Comparison of ENCODE assay signal across 8 cellular contexts in the genomic region with DNA sequence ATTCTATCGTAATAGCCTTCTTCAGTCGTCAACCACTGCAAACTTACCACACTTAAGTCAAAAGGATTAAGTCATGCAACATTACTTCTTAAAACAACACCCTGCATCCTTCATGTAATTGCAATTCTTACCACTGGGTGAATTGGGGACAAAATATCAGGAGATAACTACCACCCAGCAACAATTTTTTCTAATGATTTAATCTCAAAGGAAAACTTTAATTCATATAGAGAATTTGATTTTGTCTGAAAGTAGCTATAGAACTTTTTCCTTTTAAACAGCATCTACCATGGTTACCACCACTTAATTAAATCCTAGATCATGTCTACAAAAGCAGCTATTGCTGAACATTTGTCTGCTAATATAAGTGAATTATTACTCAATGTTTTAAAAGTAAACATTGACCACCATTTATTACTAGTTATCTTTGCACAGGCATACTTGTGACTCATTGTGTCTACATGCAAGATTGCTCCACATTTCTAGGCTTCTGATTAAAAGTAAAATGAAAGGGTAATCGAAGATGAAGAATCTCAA. TPM values are rescaled to one million over a fixed set of nuclear protein-coding genes. Genes with fewer than 3 reads are reported as not detected.
DNase-seq lines count a peak whose midpoint lies in the region; ATAC-seq and TF ChIP-seq lines count a peak whose summit lies in the region.
"Had no signal": no experiment of that assay in that cellular context is flagged by ENCODE, and none has a peak within 500 bp of the region (broad histone marks: within the 10 kb centered on the region; RNA-seq: fewer than 3 reads in every experiment).

No MANE protein-coding gene starts in this region.

- H3K4me1 ChIP-seq in PC-3 (ENCODE audit: insufficient read depth, low read length) (peaks cover 39% of the 10 kb centered on the region), smooth muscle cell (ENCODE audit: low read depth) (peaks cover 30% of the 10 kb centered on the region)

- peak; percentile 49 for ATAC-seq in GM18511 (IDR thresholded peaks at IDR 0.05; ENCODE audit: unreplicated experiment)
- peak; percentile 96 for ATAC-seq in PC-3
- no peak for ATAC-seq in GM18498 (IDR thresholded peaks at IDR 0.05; ENCODE audit: unreplicated experiment)
- ATAC-seq in HG03095 (IDR thresholded peaks at IDR 0.05; ENCODE audit: unreplicated experiment) = no peak

- H3K27me3 ChIP-seq in PC-3 (ENCODE audit: low read length) = no peaks in the 10 kb centered on the region
- no peaks in the 10 kb centered on the region for H3K27me3 ChIP-seq in smooth muscle cell (ENCODE audit: low read depth)

- no TSS peak for BruUV-seq in PC-3 (replicated peaks; lab: Mats Ljungman, UMichigan)

- POLR2A ChIA-PET in PC-3 (lab: Charles Lee; ENCODE audit: unreplicated experiment) = no interaction called here

- H2AFZ ChIP-seq in PC-3 (ENCODE audit: low read length) = no peak overlapping the region
- no peak overlapping the region for H2AFZ ChIP-seq in smooth muscle cell (ENCODE audit: low read depth)
- H2AFZ ChIP-seq: parathyroid adenoma had no signal

- intact Hi-C loops in PC-3 (cut with micrococcal nuclease) = no loop called here

- H3K4me3 ChIP-seq in PC-3 (ENCODE audit: low read length) = peak overlapping the region; percentile 44; the same call in 1 of the 2 replicates
- H3K4me3 ChIP-seq in smooth muscle cell = peak overlapping the region; percentile 26

- H4K20me1 ChIP-seq in PC-3 (ENCODE audit: low read length) (no peaks in the 10 kb centered on the region; the same call in 1 of the 2 replicates), smooth muscle cell (ENCODE audit: low read depth) (peaks cover 35% of the 10 kb centered on the region)

- CTCF ChIA-PET in PC-3 (lab: Charles Lee) = interaction anchor here (1.0 kb wide), 1 partner anchor 11 kb away, joined by 4 read pairs; a partner anchor contains a TSS

- H3K9me3 ChIP-seq in PC-3 (ENCODE audit: low read length) = no peaks in the 10 kb centered on the region
- H3K9me3 ChIP-seq in smooth muscle cell (replicated peaks; ENCODE audit: low read depth) = no peaks in the 10 kb centered on the region

- H3K9ac ChIP-seq in PC-3 (ENCODE audit: low read length) = peak overlapping the region; percentile 41; the same call in 1 of the 2 replicates
- no peak overlapping the region for H3K9ac ChIP-seq in smooth muscle cell (ENCODE audit: low read depth)
- H3K9ac ChIP-seq: parathyroid adenoma had no signal

- TF ChIP-seq CTCF in PC-3 (conservative IDR thresholded peaks at IDR 0.05; ENCODE audit: low read depth, low read length) (peak; percentile 55; the same call in 1 of the 2 replicates), smooth muscle cell (IDR thresholded peaks at IDR 0.05; ENCODE audit: borderline replicate concordance, insufficient read depth, poor library complexity, severe bottlenecking) (peak; percentile 57)

- H3K9me2 ChIP-seq in PC-3 (replicated peaks; ENCODE audit: low read length) = no peaks in the 10 kb centered on the region

- peak; percentile 74 for DNase-seq in PC-3
- DNase-seq in fibroblast of peridontal ligament (ENCODE audit: extremely low read depth) = peak; percentile 65
- DNase-seq in smooth muscle cell (lab: John Stamatoyannopoulos, UW; ENCODE audit: unreplicated experiment) = no peak
- DNase-seq in NCI-H1105 treated with DMSO at 0.1 percent for 48 hours (lab: John Stamatoyannopoulos, UW) = no peak

- H3K4me2 ChIP-seq in PC-3 (ENCODE audit: low read length) = peak overlapping the region; percentile 73
- peak overlapping the region; percentile 68 for H3K4me2 ChIP-seq in smooth muscle cell

- 17% methylated on average over 3 of the region's 3 CpGs for WGBS in smooth muscle cell (ENCODE audit: low lambda C conversion rate)

- H3K27ac ChIP-seq in PC-3 (ENCODE audit: low read length) (peak overlapping the region; percentile 81), smooth muscle cell (ENCODE audit: low read depth) (peak overlapping the region; percentile 85)
- H3K27ac ChIP-seq: parathyroid adenoma had no signal

- H3K36me3 ChIP-seq in PC-3 (ENCODE audit: low read depth, low read length) (no peaks in the 10 kb centered on the region), smooth muscle cell (ENCODE audit: low read depth) (no peaks in the 10 kb centered on the region)

- H3F3A ChIP-seq in PC-3 (ENCODE audit: low read length, unreplicated experiment) (peaks cover 2% of the 10 kb centered on the region), smooth muscle cell (ENCODE audit: low read depth) (peaks cover 4% of the 10 kb centered on the region)

- peaks cover 11% of the 10 kb centered on the region; the same call in 1 of the 2 replicates for H3K79me2 ChIP-seq in PC-3 (ENCODE audit: low read length)
- peaks cover 90% of the 10 kb centered on the region for H3K79me2 ChIP-seq in smooth muscle cell (ENCODE audit: low read depth)
- H3K79me2 ChIP-seq: parathyroid adenoma had no signal

RNA-seq across cellular contexts. Expression of a gene that starts 10.5 kb away (rescaled TPM):
- total RNA-seq in PC-3 (2014; rRNA removed) (6.4 and 7.1 TPM in 2 replicates), smooth muscle cell (29.9 and 32.8 TPM in 2 replicates)
- polyA plus RNA-seq in smooth muscle cell = 16.3 and 21.9 TPM in 2 replicates

Comparison
In these comparisons a context has a peak if more than half of its experiments do, and no peak if none do; other contexts are left out.
1. ATAC-seq: peak in GM18511 (single experiment) and PC-3 (single experiment); none in GM18498 (single experiment) and HG03095 (single experiment).
2. DNase-seq: peak in PC-3 (single experiment) and fibroblast of peridontal ligament (single experiment); none in smooth muscle cell (single experiment) and NCI-H1105 treated with DMSO at 0.1 percent for 48 hours (single experiment).